ENCODE assay signal across 13 cellular contexts in the genomic region with DNA sequence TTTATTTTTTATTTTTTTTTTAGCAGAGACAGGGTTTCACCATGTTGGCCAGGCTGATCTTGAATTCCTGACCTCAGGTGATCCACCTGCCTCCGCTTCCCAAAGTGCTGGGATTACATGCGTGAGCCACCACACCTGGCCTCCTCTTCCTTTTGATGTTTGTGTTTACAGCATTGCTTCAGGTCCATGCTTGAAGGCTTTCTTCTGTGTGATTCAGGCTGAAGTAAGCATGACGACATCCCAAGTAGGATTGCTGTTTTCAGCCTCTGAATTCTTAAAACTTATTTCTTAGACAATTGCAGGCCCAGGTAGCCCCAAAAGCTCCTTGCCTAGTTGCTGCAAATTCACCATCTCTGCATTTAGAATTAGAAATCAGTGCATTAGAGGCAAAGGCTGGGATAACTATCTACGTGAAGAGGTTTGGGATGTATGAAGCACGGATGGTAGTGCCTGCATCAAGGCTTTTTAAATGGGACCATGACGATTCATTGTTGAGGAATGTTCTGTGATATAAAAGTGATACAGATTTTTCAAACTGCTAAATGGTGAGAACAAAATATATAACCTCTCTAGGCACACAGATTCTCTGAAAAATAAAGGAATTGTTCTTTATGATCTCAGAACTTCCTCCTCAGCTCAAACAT. TPM values are rescaled to one million over a fixed set of nuclear protein-coding genes. Genes with fewer than 3 reads are reported as not detected.
DNase-seq lines count a peak whose midpoint lies in the region; ATAC-seq and TF ChIP-seq lines count a peak whose summit lies in the region.
"Had no signal": no experiment of that assay in that cellular context is flagged by ENCODE, and none has a peak within 500 bp of the region (broad histone marks: within the 10 kb centered on the region; RNA-seq: fewer than 3 reads in every experiment).

No MANE protein-coding gene starts in this region.

- H3K4me2 ChIP-seq in BLaER1 (no peak overlapping the region; the same call in 1 of the 2 replicates), GM23338 (no peak overlapping the region)

- H3K9me3 ChIP-seq in BLaER1: no peaks in the 10 kb centered on the region
- no peaks in the 10 kb centered on the region for H3K9me3 ChIP-seq in lower lobe of right lung
- no peaks in the 10 kb centered on the region for H3K9me3 ChIP-seq in uterus
- H3K9me3 ChIP-seq: gastroesophageal sphincter, left lung, thyroid gland had no signal

- H4K20me1 ChIP-seq in BLaER1 (peaks cover 39% of the 10 kb centered on the region), GM23338 (replicated peaks; ENCODE audit: insufficient read depth) (peaks cover 44% of the 10 kb centered on the region)

- H3K27me3 ChIP-seq in BLaER1 (no peaks in the 10 kb centered on the region), GM23338 (ENCODE audit: insufficient read depth) (no peaks in the 10 kb centered on the region), lower lobe of right lung (ENCODE audit: low read depth) (no peaks in the 10 kb centered on the region), uterus (no peaks in the 10 kb centered on the region)
- H3K27me3 ChIP-seq: gastroesophageal sphincter, left lung, thyroid gland had no signal

- H3K36me3 ChIP-seq in BLaER1 (0 out of 2 replicates have a peak, but pooled peaks cover 1% of the 10 kb centered on the region), GM23338 (ENCODE audit: insufficient read depth) (peaks cover 4% of the 10 kb centered on the region; the same call in 1 of the 2 replicates), lower lobe of right lung (peaks cover 8% of the 10 kb centered on the region), uterus (no peaks in the 10 kb centered on the region)
- H3K36me3 ChIP-seq: gastroesophageal sphincter, left lung, thyroid gland had no signal

- no peaks in the 10 kb centered on the region for H3K9me3 Mint-ChIP-seq in GM23338
- no peaks in the 10 kb centered on the region for H3K9me3 Mint-ChIP-seq in activated T-helper 2 cell treated with anti-CD3 and anti-CD28 coated beads, Interferon-gamma antibody, Interleukin-2, Interleukin-4, amounts not matched to agents 10 μg/mL and 5 μg/mL and 100 μg/mL, durations not matched to agents 14 hours and 24 hours and 36 hours
- H3K9me3 Mint-ChIP-seq in glutamatergic neuron (ENCODE audit: unreplicated experiment): peaks cover 16% of the 10 kb centered on the region

- ATAC-seq in GM23338 (no peak), lower lobe of right lung (no peak)
- ATAC-seq: gastroesophageal sphincter, left lung had no signal

- no peak for TF ChIP-seq CTCF in GM23338 (conservative IDR thresholded peaks at IDR 0.05; ENCODE audit: low read depth in 2 of 2)
- no peak for TF ChIP-seq CTCF in lower lobe of right lung (IDR thresholded peaks at IDR 0.05)
- TF ChIP-seq CTCF in uterus (IDR thresholded peaks at IDR 0.05): no peak
- no peak for TF ChIP-seq CTCF in glutamatergic neuron (IDR thresholded peaks at IDR 0.05; ENCODE audit: partially characterized antibody, unreplicated experiment)

- H3K9ac ChIP-seq in BLaER1: 0 out of 2 replicates have a peak overlapping the region, but pooled peaks have one; percentile 12

- H3K27ac Mint-ChIP-seq in GM23338 (no peak overlapping the region; the same call in 1 of the 2 replicates), glutamatergic neuron (ENCODE audit: unreplicated experiment) (no peak overlapping the region)
- no peak overlapping the region for H3K27ac Mint-ChIP-seq in activated T-helper 2 cell treated with anti-CD3 and anti-CD28 coated beads, Interferon-gamma antibody, Interleukin-2, Interleukin-4, amounts not matched to agents 10 μg/mL and 5 μg/mL and 100 μg/mL, durations not matched to agents 14 hours and 24 hours and 36 hours

- no peak for DNase-seq in GM23338 (ENCODE audit: low spot score)
- no peak for DNase-seq in activated T-helper 2 cell treated with anti-CD3 and anti-CD28 coated beads, Interferon-gamma antibody, Interleukin-2, Interleukin-4, amounts not matched to agents 10 μg/mL and 5 μg/mL and 100 μg/mL, durations not matched to agents 14 hours and 24 hours and 36 hours (ENCODE audit: low spot score)
- DNase-seq in lower lobe of right lung: no peak
- DNase-seq in SIG-M5 (lab: John Stamatoyannopoulos, UW): no peak
- DNase-seq in uterus: no peak
- DNase-seq in glutamatergic neuron: no peak
- no peak for DNase-seq in C1 segment of cervical spinal cord (lab: John Stamatoyannopoulos, UW)
- DNase-seq: cerebellar nuclear complex, left lung, NCI-H524 treated with DMSO at 0.1 percent for 48 hours, thyroid gland had no signal

- intact Hi-C loops in activated T-helper 2 cell treated with anti-CD3 and anti-CD28 coated beads, Interferon-gamma antibody, Interleukin-2, Interleukin-4, amounts not matched to agents 10 μg/mL and 5 μg/mL and 100 μg/mL, durations not matched to agents 14 hours and 24 hours and 36 hours (cut with micrococcal nuclease): loop anchor here (10.0 kb wide), 1 partner anchor 749 kb away; the partner anchor contains the start of gene MATR3
- intact Hi-C loops in lower lobe of right lung (cut with DNase I): no loop called here
- intact Hi-C loops in uterus (cut with DNase I; ENCODE audit: low total_unique reads): no loop called here

- 0 out of 2 replicates have a peak, but pooled peaks cover 3% of the 10 kb centered on the region for H3F3A ChIP-seq in GM23338 (replicated peaks; ENCODE audit: low read depth)

- H3K9me2 ChIP-seq in GM23338 (ENCODE audit: insufficient read depth): no peaks in the 10 kb centered on the region

- H3K4me1 ChIP-seq in BLaER1 (peaks cover 48% of the 10 kb centered on the region), GM23338 (ENCODE audit: insufficient read depth) (peaks cover 24% of the 10 kb centered on the region), lower lobe of right lung (peaks cover 38% of the 10 kb centered on the region), uterus (peaks cover 8 to 17% of the 10 kb centered on the region in 2 donors)

- peaks cover 8% of the 10 kb centered on the region for H3K27me3 Mint-ChIP-seq in GM23338 (ENCODE audit: insufficient read depth, low read depth, poor library complexity)
- H3K27me3 Mint-ChIP-seq in activated T-helper 2 cell treated with anti-CD3 and anti-CD28 coated beads, Interferon-gamma antibody, Interleukin-2, Interleukin-4, amounts not matched to agents 10 μg/mL and 5 μg/mL and 100 μg/mL, durations not matched to agents 14 hours and 24 hours and 36 hours (ENCODE audit: low read depth): no peaks in the 10 kb centered on the region
- peaks cover 5% of the 10 kb centered on the region for H3K27me3 Mint-ChIP-seq in glutamatergic neuron (ENCODE audit: unreplicated experiment)

- TF ChIP-seq POLR2A in uterus (IDR thresholded peaks at IDR 0.05): no peak

- H3K79me2 ChIP-seq in GM23338 (replicated peaks; ENCODE audit: insufficient read depth): peaks cover 91% of the 10 kb centered on the region

- H3K4me1 Mint-ChIP-seq in GM23338: peaks cover 19% of the 10 kb centered on the region
- H3K4me1 Mint-ChIP-seq in activated T-helper 2 cell treated with anti-CD3 and anti-CD28 coated beads, Interferon-gamma antibody, Interleukin-2, Interleukin-4, amounts not matched to agents 10 μg/mL and 5 μg/mL and 100 μg/mL, durations not matched to agents 14 hours and 24 hours and 36 hours (ENCODE audit: low read depth): peaks cover 45% of the 10 kb centered on the region
- peaks cover 22% of the 10 kb centered on the region for H3K4me1 Mint-ChIP-seq in glutamatergic neuron (ENCODE audit: low read depth, unreplicated experiment)

- peaks cover 17% of the 10 kb centered on the region for H3K36me3 Mint-ChIP-seq in GM23338 (ENCODE audit: low read depth)
- H3K36me3 Mint-ChIP-seq in activated T-helper 2 cell treated with anti-CD3 and anti-CD28 coated beads, Interferon-gamma antibody, Interleukin-2, Interleukin-4, amounts not matched to agents 10 μg/mL and 5 μg/mL and 100 μg/mL, durations not matched to agents 14 hours and 24 hours and 36 hours (ENCODE audit: low read depth): peaks cover 40% of the 10 kb centered on the region
- no peaks in the 10 kb centered on the region for H3K36me3 Mint-ChIP-seq in glutamatergic neuron (ENCODE audit: unreplicated experiment)

- H3K4me3 ChIP-seq in BLaER1 (no peak overlapping the region), GM23338 (no peak overlapping the region), lower lobe of right lung (no peak overlapping the region), uterus (no peak overlapping the region)
- H3K4me3 ChIP-seq: left lung, thyroid gland had no signal

- H3K27ac ChIP-seq in BLaER1 (no peak overlapping the region), GM23338 (ENCODE audit: low read depth) (peak overlapping the region; percentile 14), lower lobe of right lung (peak overlapping the region; percentile 18), uterus (no peak overlapping the region)
- H3K27ac ChIP-seq: left lung, thyroid gland had no signal

- no peak overlapping the region for H2AFZ ChIP-seq in GM23338

- H3K4me3 Mint-ChIP-seq in GM23338 (peak overlapping the region; percentile 40; the same call in 1 of the 3 replicates), glutamatergic neuron (ENCODE audit: unreplicated experiment) (no peak overlapping the region)
- peak overlapping the region; percentile 11 for H3K4me3 Mint-ChIP-seq in activated T-helper 2 cell treated with anti-CD3 and anti-CD28 coated beads, Interferon-gamma antibody, Interleukin-2, Interleukin-4, amounts not matched to agents 10 μg/mL and 5 μg/mL and 100 μg/mL, durations not matched to agents 14 hours and 24 hours and 36 hours (ENCODE audit: low read depth)

TF ChIP-seq in GM23338, 12 proteins besides CTCF, POLR2A, EP300 and RAD21 (continues in another document):
- TF ChIP-seq CREB1 (CRISPR knock-in tag; IDR thresholded peaks at IDR 0.05; ENCODE audit: low read depth) (no peak), EZH2phosphoT487 (IDR thresholded peaks at IDR 0.05; ENCODE audit: unreplicated experiment) (no peak), ZNF114 (CRISPR knock-in tag; IDR thresholded peaks at IDR 0.05) (no peak), POLR2AphosphoS5 (IDR thresholded peaks at IDR 0.05; ENCODE audit: low read depth) (no peak), NANOG (IDR thresholded peaks at IDR 0.05; ENCODE audit: borderline replicate concordance) (no peak)

RNA-seq across cellular contexts. Expression of gene ETF1, which starts 3.0 kb away (rescaled TPM):
- total RNA-seq in GM23338 (2014; rRNA removed; shearing (Covaris generic)): 134 and 136 TPM in 2 replicates
- 56.7 and 68.9 TPM in 2 replicates for polyA plus RNA-seq in GM23338 (2016; fragmentation: Nextera tagmentation; extraction: Ambion mirVana)
- total RNA-seq in activated T-helper 2 cell treated with anti-CD3 and anti-CD28 coated beads, Interferon-gamma antibody, Interleukin-2, Interleukin-4, amounts not matched to agents 10 μg/mL and 5 μg/mL and 100 μg/mL, durations not matched to agents 14 hours and 24 hours and 36 hours: 169 and 170 TPM in 2 replicates
- total RNA-seq in lower lobe of right lung: 90.7 TPM
- total RNA-seq in uterus: 100 to 1,000 TPM in 2 of 4 donors, 10 to 100 TPM in 2; 40.9 to 129 (median 87.8) TPM
- total RNA-seq in glutamatergic neuron (ENCODE audit: unreplicated experiment): 70.4 TPM

RNA-seq across cellular contexts. Expression of gene HSPA9, which starts 29.2 kb away (rescaled TPM):
- total RNA-seq in GM23338 (2014; rRNA removed; shearing (Covaris generic)): 751 and 880 TPM in 2 replicates
- 302 and 313 TPM in 2 replicates for polyA plus RNA-seq in GM23338 (2016; fragmentation: Nextera tagmentation; extraction: Ambion mirVana)
- total RNA-seq in activated T-helper 2 cell treated with anti-CD3 and anti-CD28 coated beads, Interferon-gamma antibody, Interleukin-2, Interleukin-4, amounts not matched to agents 10 μg/mL and 5 μg/mL and 100 μg/mL, durations not matched to agents 14 hours and 24 hours and 36 hours: 333 and 340 TPM in 2 replicates
- 148 TPM for total RNA-seq in lower lobe of right lung
- total RNA-seq in uterus: 100 to 1,000 TPM; 128 to 254 (median 154) TPM
- 184 TPM for total RNA-seq in glutamatergic neuron (ENCODE audit: unreplicated experiment)

Comparison
In these comparisons a context has a peak if more than half of its experiments do, and no peak if none do; other contexts are left out.
1. H3K27ac ChIP-seq: peak in GM23338 (single experiment) and lower lobe of right lung (single experiment); none in BLaER1 (single experiment) and uterus (0 of 2).